23 cellular contexts compared by ENCODE assay signal in the genomic region with DNA sequence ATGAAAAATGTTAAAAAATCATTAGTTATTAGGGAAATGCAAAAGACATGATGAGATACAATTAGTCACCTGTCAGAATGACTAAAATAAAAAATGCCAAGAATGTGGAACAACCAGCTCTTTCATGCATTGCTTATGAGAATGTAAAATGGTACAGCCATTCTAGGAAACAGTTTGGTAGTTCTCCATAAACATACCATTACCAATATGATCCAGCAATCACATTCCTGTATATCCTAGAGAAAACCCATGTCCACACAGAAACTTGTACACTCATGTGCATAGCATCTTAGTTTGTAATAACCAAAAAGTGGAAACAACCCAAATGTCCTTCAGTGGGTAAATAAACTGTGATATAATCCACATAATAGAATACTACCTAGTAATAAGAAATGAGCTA.
A peak's percentile ranks its signal among the peaks of the same experiment; 100 is the strongest.
DNase-seq lines count a peak whose midpoint lies in the region; ATAC-seq and TF ChIP-seq lines count a peak whose summit lies in the region.
"Had no signal": no experiment of that assay in that cellular context is flagged by ENCODE, and none has a peak within 500 bp of the region (broad histone marks: within the 10 kb centered on the region; RNA-seq: fewer than 3 reads in every experiment).

No MANE protein-coding gene starts in this region.

- no peak for TF ChIP-seq EP300 in gastroesophageal sphincter (IDR thresholded peaks at IDR 0.05)

- no peak for TF ChIP-seq POLR2A in gastroesophageal sphincter (IDR thresholded peaks at IDR 0.05)

- no peaks in the 10 kb centered on the region for H3K36me3 ChIP-seq in gastroesophageal sphincter
- H3K36me3 ChIP-seq: neutrophil, thoracic aorta had no signal

- peaks cover 2 to 6% of the 10 kb centered on the region in 2 donors for H3K9me3 Mint-ChIP-seq in activated T-cell treated with anti-CD3 and anti-CD28 coated beads, Interleukin-2, amount 50 U/mL, for 72 hours
- H3K9me3 Mint-ChIP-seq: CD8-positive, alpha-beta T cell had no signal

- no peak overlapping the region for H3K4me3 Mint-ChIP-seq in activated T-cell treated with anti-CD3 and anti-CD28 coated beads, Interleukin-2, amount 50 U/mL, for 72 hours
- H3K4me3 Mint-ChIP-seq: activated CD8-positive, alpha-beta memory T cell treated with anti-CD3 and anti-CD28 coated beads, Interleukin-2, amount 10 ng/mL, durations not matched to agents 7 days and 5 days; CD8-positive, alpha-beta T cell; endodermal cell had no signal

- no peaks in the 10 kb centered on the region for H3K27me3 Mint-ChIP-seq in activated T-cell treated with anti-CD3 and anti-CD28 coated beads, Interleukin-2, amount 50 U/mL, for 72 hours (ENCODE audit: low read depth)
- H3K27me3 Mint-ChIP-seq: activated CD8-positive, alpha-beta memory T cell treated with anti-CD3 and anti-CD28 coated beads, Interleukin-2, amount 10 ng/mL, durations not matched to agents 7 days and 5 days had no signal

- H3K27me3 ChIP-seq in gastroesophageal sphincter: no peaks in the 10 kb centered on the region
- H3K27me3 ChIP-seq: neutrophil had no signal

- H3K4me3 ChIP-seq in fibroblast of pulmonary artery (replicated peaks; ENCODE audit: low read depth, low read length) (no peak overlapping the region), gastroesophageal sphincter (no peak overlapping the region)
- H3K4me3 ChIP-seq: A549, left ventricle myocardium inferior, thoracic aorta had no signal

- H3K27ac Mint-ChIP-seq in activated T-cell treated with anti-CD3 and anti-CD28 coated beads, Interleukin-2, amount 50 U/mL, for 72 hours: no peak overlapping the region
- H3K27ac Mint-ChIP-seq: activated CD8-positive, alpha-beta memory T cell treated with anti-CD3 and anti-CD28 coated beads, Interleukin-2, amount 10 ng/mL, durations not matched to agents 7 days and 5 days; CD8-positive, alpha-beta T cell; endodermal cell had no signal

- H3K27ac ChIP-seq in gastroesophageal sphincter: no peak overlapping the region
- H3K27ac ChIP-seq: A549, left ventricle myocardium inferior, neutrophil, thoracic aorta had no signal

- no peaks in the 10 kb centered on the region for H3K4me1 ChIP-seq in gastroesophageal sphincter
- H3K4me1 ChIP-seq: A549, left ventricle myocardium inferior had no signal

- H3K4me1 Mint-ChIP-seq in activated T-cell treated with anti-CD3 and anti-CD28 coated beads, Interleukin-2, amount 50 U/mL, for 72 hours (ENCODE audit: low read depth): no peaks in the 10 kb centered on the region
- H3K4me1 Mint-ChIP-seq: activated CD8-positive, alpha-beta memory T cell treated with anti-CD3 and anti-CD28 coated beads, Interleukin-2, amount 10 ng/mL, durations not matched to agents 7 days and 5 days had no signal

- ATAC-seq in GM18858 (IDR thresholded peaks at IDR 0.05; ENCODE audit: unreplicated experiment) (no peak), gastroesophageal sphincter (no peak)
- ATAC-seq in activated T-cell treated with anti-CD3 and anti-CD28 coated beads, Interleukin-2, amount 50 U/mL, for 72 hours (replicated peaks in 1 of 2): no peak
- ATAC-seq: A549; activated CD8-positive, alpha-beta memory T cell treated with anti-CD3 and anti-CD28 coated beads, Interleukin-2, amount 10 ng/mL, durations not matched to agents 7 days and 5 days; CD8-positive, alpha-beta T cell had no signal

- H3K9me3 ChIP-seq in gastroesophageal sphincter: no peaks in the 10 kb centered on the region
- H3K9me3 ChIP-seq: neutrophil, thoracic aorta had no signal

- TF ChIP-seq CTCF in fibroblast of pulmonary artery (IDR thresholded peaks at IDR 0.05; ENCODE audit: low read length, missing control alignments) (no peak), gastroesophageal sphincter (IDR thresholded peaks at IDR 0.05) (no peak)

- peak; percentile 2 for DNase-seq in A172 (ENCODE audit: low spot score)
- peak; percentile 43 for DNase-seq in GM04503 (ENCODE audit: low read depth)
- DNase-seq in RKO (ENCODE audit: low spot score): peak; percentile 12
- peak; percentile 28 for DNase-seq in fibroblast of pulmonary artery (ENCODE audit: low read depth)
- DNase-seq in activated T-cell treated with anti-CD3 and anti-CD28 coated beads, Interleukin-2, amount 50 U/mL, for 72 hours: no peak
- DNase-seq in DMS153 treated with DMSO at 0.1 percent for 48 hours (lab: John Stamatoyannopoulos, UW; ENCODE audit: unreplicated experiment): no peak
- DNase-seq: activated CD4-positive, alpha-beta T cell treated with anti-CD3 and anti-CD28 coated beads for 4 hours; activated CD8-positive, alpha-beta memory T cell treated with anti-CD3 and anti-CD28 coated beads, Interleukin-2, amount 10 ng/mL, durations not matched to agents 7 days and 5 days; activated effector memory CD4-positive, alpha-beta T cell treated with anti-CD3 and anti-CD28 coated beads, Interleukin-2, amount 50 U/mL, for 16 hours; amniotic stem cell; CD8-positive, alpha-beta T cell; endodermal cell; left ventricle myocardium inferior; MM.1S; NCI-H1694 treated with DMSO at 0.1 percent for 48 hours; NK-92 treated with Interleukin-12 subunit alpha and Interleukin-12 subunit beta, amount 100 ng/mL, for 24 hours; retina; stimulated activated CD4-positive, alpha-beta T cell treated with anti-CD3 and anti-CD28 coated beads, Interleukin-12 subunit alpha, Interleukin-12 subunit beta, amount 100 ng/mL, for 4 hours had no signal

- H3K36me3 Mint-ChIP-seq in activated T-cell treated with anti-CD3 and anti-CD28 coated beads, Interleukin-2, amount 50 U/mL, for 72 hours (ENCODE audit: insufficient read depth in 2 of 2): peaks cover 1 to 8% of the 10 kb centered on the region in 2 donors

Comparison
In these comparisons a context has a peak if more than half of its experiments do, and no peak if none do; other contexts are left out.
1. DNase-seq: peak in A172 (single experiment), GM04503 (single experiment), RKO (single experiment) and fibroblast of pulmonary artery (single experiment); none in activated T-cell treated with anti-CD3 and anti-CD28 coated beads, Interleukin-2, amount 50 U/mL, for 72 hours (0 of 2) and DMS153 treated with DMSO at 0.1 percent for 48 hours (single experiment).